8 cellular contexts compared by ENCODE assay signal in genomic region chr7:142485617-142486226, GRCh38.
A peak's percentile ranks its signal among the peaks of the same experiment; 100 is the strongest.
DNase-seq lines count a peak whose midpoint lies in the region; ATAC-seq and TF ChIP-seq lines count a peak whose summit lies in the region.
"Had no signal": no experiment of that assay in that cellular context is flagged by ENCODE, and none has a peak within 500 bp of the region (broad histone marks: within the 10 kb centered on the region; RNA-seq: fewer than 3 reads in every experiment).

No MANE protein-coding gene starts in this region.

- no peak overlapping the region for H3K27ac Mint-ChIP-seq in Calu3 (ENCODE audit: unreplicated experiment)
- H3K27ac Mint-ChIP-seq in activated naive CD8-positive, alpha-beta T cell treated with anti-CD3 and anti-CD28 coated beads for 36 hours, result peak overlapping the region; percentile 18
- H3K27ac Mint-ChIP-seq in mesothelial cell of epicardium, result no peak overlapping the region

- peaks cover 81% of the 10 kb centered on the region for H3K27me3 Mint-ChIP-seq in Calu3 (ENCODE audit: unreplicated experiment)
- H3K27me3 Mint-ChIP-seq in activated naive CD8-positive, alpha-beta T cell treated with anti-CD3 and anti-CD28 coated beads for 36 hours, result no peaks in the 10 kb centered on the region
- no peaks in the 10 kb centered on the region for H3K27me3 Mint-ChIP-seq in mesothelial cell of epicardium (ENCODE audit: low read depth)

- TF ChIP-seq CTCF in Calu3 (IDR thresholded peaks at IDR 0.05; ENCODE audit: unreplicated experiment), result peak; percentile 50
- peak; percentile 14 for TF ChIP-seq CTCF in HL-60 (IDR thresholded peaks at IDR 0.05; ENCODE audit: insufficient read depth, low read length)
- TF ChIP-seq CTCF in mesothelial cell of epicardium (IDR thresholded peaks at IDR 0.05; ENCODE audit: unreplicated experiment), result peak; percentile 43

- CTCF ChIA-PET in Calu3 (lab: Charles Lee), result no interaction called here

- H3K9me3 Mint-ChIP-seq in Calu3 (ENCODE audit: low read depth, unreplicated experiment) (no peaks in the 10 kb centered on the region), mesothelial cell of epicardium (no peaks in the 10 kb centered on the region)
- H3K9me3 Mint-ChIP-seq in activated naive CD8-positive, alpha-beta T cell treated with anti-CD3 and anti-CD28 coated beads for 36 hours, result no peaks in the 10 kb centered on the region

- ATAC-seq in HG03565 (IDR thresholded peaks at IDR 0.05; ENCODE audit: unreplicated experiment), result no peak
- ATAC-seq in activated CD4-positive, CD25-positive, alpha-beta regulatory T cell treated with anti-CD3 and anti-CD28 coated beads, Interleukin-2, amount 50 U/mL, for 24 hours, result no peak
- ATAC-seq in GM18519 (IDR thresholded peaks at IDR 0.05; ENCODE audit: low FRiP score, unreplicated experiment), result no peak

- no peak overlapping the region for H3K27ac ChIP-seq in HL-60 (replicated peaks)

- H3K4me3 ChIP-seq in HL-60 (replicated peaks; ENCODE audit: insufficient read depth, low read length), result no peak overlapping the region

- no peaks in the 10 kb centered on the region for H3K36me3 Mint-ChIP-seq in Calu3 (ENCODE audit: insufficient read depth, unreplicated experiment)
- no peaks in the 10 kb centered on the region for H3K36me3 Mint-ChIP-seq in activated naive CD8-positive, alpha-beta T cell treated with anti-CD3 and anti-CD28 coated beads for 36 hours
- no peaks in the 10 kb centered on the region for H3K36me3 Mint-ChIP-seq in mesothelial cell of epicardium

- H3K27me3 ChIP-seq in HL-60 (ENCODE audit: insufficient read depth, poor library complexity, severe bottlenecking), result no peaks in the 10 kb centered on the region

- DNase-seq in Calu3 (peak; percentile 26), HL-60 (ENCODE audit: low read depth in 1 of 2, low spot score in 1 of 2) (no peak), mesothelial cell of epicardium (ENCODE audit: low spot score in 2 of 2, unreplicated experiment in 2 of 2) (no peak)
- DNase-seq in activated naive CD8-positive, alpha-beta T cell treated with anti-CD3 and anti-CD28 coated beads for 36 hours, result peak; percentile 18
- DNase-seq: NCI-H345 had no signal

- intact Hi-C loops in Calu3 (cut with micrococcal nuclease; ENCODE audit: unreplicated experiment), result loop anchor here (2.0 to 10.0 kb wide), 2 partner anchors 101 to 161 kb away; no protein-coding TSS in a partner anchor

- H3K4me3 Mint-ChIP-seq in Calu3 (ENCODE audit: low read depth, unreplicated experiment) (no peak overlapping the region), mesothelial cell of epicardium (no peak overlapping the region)
- H3K4me3 Mint-ChIP-seq in activated naive CD8-positive, alpha-beta T cell treated with anti-CD3 and anti-CD28 coated beads for 36 hours, result no peak overlapping the region

- BruUV-seq in Calu3 (replicated peaks; lab: Mats Ljungman, UMichigan), result no TSS peak

- no peaks in the 10 kb centered on the region for H3K4me1 Mint-ChIP-seq in Calu3 (ENCODE audit: low read depth, unreplicated experiment)
- peaks cover 30% of the 10 kb centered on the region for H3K4me1 Mint-ChIP-seq in activated naive CD8-positive, alpha-beta T cell treated with anti-CD3 and anti-CD28 coated beads for 36 hours
- peaks cover 4% of the 10 kb centered on the region for H3K4me1 Mint-ChIP-seq in mesothelial cell of epicardium

Comparison
In these comparisons a context has a peak if more than half of its experiments do, and no peak if none do; other contexts are left out.
1. DNase-seq: peak in Calu3 (single experiment) and activated naive CD8-positive, alpha-beta T cell treated with anti-CD3 and anti-CD28 coated beads for 36 hours (single experiment); none in HL-60 (0 of 2) and mesothelial cell of epicardium (0 of 2).
2. Peak in every context shown above with its lines, with median percentiles within 50 percentile points of each other: CTCF ChIP-seq.